Comparison of ENCODE assay signal across 8 cellular contexts in the genomic region with DNA sequence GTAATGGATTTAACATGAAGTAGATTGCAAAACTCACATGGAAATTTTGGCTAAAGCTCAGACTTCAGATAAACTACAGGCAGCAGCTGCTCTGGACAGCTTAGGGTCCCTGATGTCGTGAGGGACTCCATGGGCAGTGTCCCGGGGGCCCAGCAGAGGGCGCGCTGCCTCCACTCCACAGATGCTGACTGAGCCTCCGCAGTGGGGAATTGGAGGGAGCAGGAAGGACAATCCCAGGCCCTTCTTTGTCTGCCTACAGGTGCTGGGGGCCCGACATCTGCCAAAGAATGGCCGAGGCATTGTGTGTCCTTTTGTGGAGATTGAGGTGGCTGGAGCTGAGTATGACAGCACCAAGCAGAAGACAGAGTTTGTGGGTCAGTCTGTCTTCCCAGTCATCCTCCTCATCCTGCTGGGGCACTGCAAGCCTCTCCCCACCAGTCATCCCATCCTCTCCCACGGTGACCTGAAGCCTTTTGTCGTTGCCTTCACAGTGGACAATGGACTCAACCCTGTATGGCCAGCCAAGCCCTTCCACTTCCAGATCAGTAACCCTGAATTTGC. TPM values are rescaled to one million over a fixed set of nuclear protein-coding genes. Genes with fewer than 3 reads are reported as not detected.
A peak's percentile ranks its signal among the peaks of the same experiment; 100 is the strongest.
DNase-seq lines count a peak whose midpoint lies in the region; ATAC-seq, FAIRE-seq and TF ChIP-seq lines count a peak whose summit lies in the region.

No MANE protein-coding gene starts in this region.

- 4% methylated on average over 9 of the region's 9 CpGs for WGBS in GM23248 (ENCODE audit: low coverage in 1 of 2, low lambda C conversion rate in 2 of 2, missing lambda C conversion rate in 2 of 2), 2 experiments
- 37% methylated on average over 9 of the region's 9 CpGs for WGBS in HepG2 (ENCODE audit: low lambda C conversion rate)

- ATAC-seq in HepG2 (peak; percentile 89), HG02571 (IDR thresholded peaks at IDR 0.05; ENCODE audit: unreplicated experiment) (no peak)

- peak; percentile 77 for FAIRE-seq in HepG2 (lab: Jason Lieb, UNC)

- no peak overlapping the region for H3K27ac ChIP-seq in GM23248
- H3K27ac ChIP-seq in HepG2 (ENCODE audit: extremely low read length, insufficient read depth, low read length): no peak overlapping the region

- BruUV-seq in HepG2 (replicated peaks; lab: Mats Ljungman, UMichigan): no TSS peak

- no peaks in the 10 kb centered on the region for H3K9me3 ChIP-seq in GM23248 (ENCODE audit: low read depth)
- no peaks in the 10 kb centered on the region for H3K9me3 ChIP-seq in HepG2 (ENCODE audit: low read length)

- TF ChIP-seq CTCF in choroid plexus epithelial cell (conservative IDR thresholded peaks at IDR 0.05; ENCODE audit: low read depth, low read length) (peak; percentile 98), HepG2 (CRISPR knock-in tag; IDR thresholded peaks at IDR 0.05) (peak; percentile 98)

- H2AFZ ChIP-seq in GM23248 (no peak overlapping the region), HepG2 (ENCODE audit: low read length) (no peak overlapping the region)

- peaks cover 10% of the 10 kb centered on the region; the same call in 1 of the 2 replicates for H3K79me2 ChIP-seq in GM23248 (ENCODE audit: insufficient read depth)
- no peaks in the 10 kb centered on the region for H3K79me2 ChIP-seq in HepG2 (ENCODE audit: insufficient read depth, low read length)

- H3F3A ChIP-seq in GM23248 (ENCODE audit: insufficient read depth): peaks cover 12% of the 10 kb centered on the region

- in situ Hi-C loops in GM23248 (cut with MboI): loop anchor here (10.0 kb wide), 1 partner anchor 172 kb away; a partner anchor contains a TSS
- in situ Hi-C loops in HepG2 (cut with HindIII; ENCODE audit: extremely low pct_ligation_motif_present, low pct_unique_long_range_greater_than_20kb): loop anchor here (5.0 kb wide), 1 partner anchor 169 kb away; a partner anchor contains a TSS

- DNase-seq in AML-193 (lab: John Stamatoyannopoulos, UW): peak; percentile 30 to 34
- peak; percentile 79 for DNase-seq in GM23248
- DNase-seq in NCI-H2196 treated with DMSO at 0.1 percent for 48 hours (lab: John Stamatoyannopoulos, UW; ENCODE audit: unreplicated experiment): peak; percentile 34
- peak; percentile 75 for DNase-seq in activated CD4-positive, alpha-beta T cell treated with anti-CD3 and anti-CD28 coated beads for 48 hours
- peak; percentile 74 for DNase-seq in choroid plexus epithelial cell (ENCODE audit: low read depth)
- DNase-seq in HepG2 (ENCODE audit: low spot score): peak; percentile 62
- DNase-seq in stimulated activated CD4-positive, alpha-beta T cell treated with anti-CD3 and anti-CD28 coated beads, Interleukin-2, amount 100 ng/mL, for 48 hours: peak; percentile 65 to 67

- H4K20me1 ChIP-seq in GM23248 (ENCODE audit: insufficient read depth): no peaks in the 10 kb centered on the region
- H4K20me1 ChIP-seq in HepG2 (ENCODE audit: insufficient read depth, low read length): peaks cover 10% of the 10 kb centered on the region; the same call in 1 of the 2 replicates

- TF ChIP-seq EP300 in HepG2 (IDR thresholded peaks at IDR 0.05; ENCODE audit: low read depth in 2 of 2, low read length in 2 of 2) (no peak), HepG2 (CRISPR knock-in tag; IDR thresholded peaks at IDR 0.05; ENCODE audit: borderline replicate concordance) (no peak)

- H3K4me1 ChIP-seq in GM23248 (ENCODE audit: insufficient read depth): peaks cover 36% of the 10 kb centered on the region
- H3K4me1 ChIP-seq in HepG2 (ENCODE audit: insufficient read depth, low read length): no peaks in the 10 kb centered on the region

- H3K9ac ChIP-seq in GM23248 (no peak overlapping the region), HepG2 (ENCODE audit: insufficient read depth, low read depth, low read length) (no peak overlapping the region)

- H3K27me3 ChIP-seq in GM23248 (replicated peaks; ENCODE audit: insufficient read depth): no peaks in the 10 kb centered on the region
- no peaks in the 10 kb centered on the region for H3K27me3 ChIP-seq in HepG2 (ENCODE audit: control insufficient read depth in 1 of 2, insufficient read depth in 2 of 2, low read length in 2 of 2)

- CTCF ChIA-PET in HepG2 (lab: Yijun Ruan, JAX; ENCODE audit: low intra/inter-chr PET ratio, low total read pairs): interaction anchor here (1.4 to 3.4 kb wide), 3 partner anchors 38 to 166 kb away, joined by 13 to 76 read pairs (median 13); a partner anchor contains a TSS

- H3K9me2 ChIP-seq in GM23248 (ENCODE audit: insufficient read depth): no peaks in the 10 kb centered on the region

- TF ChIP-seq RAD21 in HepG2 (CRISPR knock-in tag; IDR thresholded peaks at IDR 0.05): peak; percentile 98

- no peak for TF ChIP-seq POLR2A in HepG2 (IDR thresholded peaks at IDR 0.05; ENCODE audit: insufficient read depth in 1 of 2, low read depth in 2 of 2, low read length in 2 of 2)

- H3K4me3 ChIP-seq in GM23248: no peak overlapping the region
- H3K4me3 ChIP-seq in choroid plexus epithelial cell (ENCODE audit: low read depth, low read length): no peak overlapping the region
- H3K4me3 ChIP-seq in HepG2 (replicated peaks in 1 of 3; ENCODE audit: insufficient read depth in 1 of 3, low read depth in 2 of 3, low read length in 3 of 3): no peak overlapping the region

- intact Hi-C loops in HepG2 (cut with micrococcal nuclease; ENCODE audit: unreplicated experiment): loop anchor here (1.0 to 2.0 kb wide), 4 partner anchors 36 to 238 kb away; a partner anchor contains a TSS

- POLR2A ChIA-PET in HepG2 (lab: Yijun Ruan, JAX): interaction anchor here (1.6 kb wide), 1 partner anchor 167 kb away, joined by 12 read pairs; a partner anchor contains a TSS

- H3K4me2 ChIP-seq in GM23248 (ENCODE audit: unreplicated experiment) (no peak overlapping the region), HepG2 (ENCODE audit: low read depth, low read length) (no peak overlapping the region)

- no peaks in the 10 kb centered on the region; the same call in 1 of the 2 replicates for H3K36me3 ChIP-seq in GM23248 (ENCODE audit: low read depth)
- peaks cover 51 to 79% of the 10 kb centered on the region in 2 experiments for H3K36me3 ChIP-seq in HepG2 (replicated peaks in 1 of 2; ENCODE audit: control insufficient read depth in 1 of 2, insufficient read depth in 2 of 2, low read length in 2 of 2)

TF ChIP-seq in HepG2, 621 proteins besides CTCF, POLR2A, EP300 and RAD21 (continues in another document):
- TF ChIP-seq ZNF333 (CRISPR knock-in tag; IDR thresholded peaks at IDR 0.05; ENCODE audit: borderline replicate concordance) (peak; percentile 64; the same call in 1 of the 2 replicates), ZFP36L1 (CRISPR knock-in tag; IDR thresholded peaks at IDR 0.05) (no peak), SMC3 (IDR thresholded peaks at IDR 0.05; ENCODE audit: low read length) (peak; percentile 84), ZNF782 (CRISPR knock-in tag; IDR thresholded peaks at IDR 0.05; ENCODE audit: borderline replicate concordance) (no peak), BCL6 (CRISPR knock-in tag; IDR thresholded peaks at IDR 0.05) (no peak), ZNF776 (CRISPR knock-in tag; IDR thresholded peaks at IDR 0.05) (no peak)

RNA-seq across cellular contexts. Expression of a gene that starts 35.9 kb away (rescaled TPM):
- 29.8 and 32.6 TPM in 2 replicates for total RNA-seq in GM23248 (2014; rRNA removed; shearing (Covaris generic))
- polyA plus RNA-seq in GM23248 (2016; fragmentation: Nextera tagmentation; extraction: Ambion mirVana): 4.8 and 8.3 TPM in 2 replicates
- total RNA-seq in HepG2 (2016; rRNA removed; fragmentation: Illumina TruSeq; extraction: Trizol): 53.1 and 85.3 TPM in 2 replicates
- 8.3 and 10.2 TPM in 2 replicates for total RNA-seq in HepG2 (2016; cell fraction: cytosol; rRNA removed; fragmentation: Illumina TruSeq; extraction: Trizol; ENCODE audit: low read depth)
- total RNA-seq in HepG2 (2016; cell fraction: insoluble cytoplasmic fraction; rRNA removed; fragmentation: Illumina TruSeq; extraction: Trizol): 43.2 and 85.3 TPM in 2 replicates
- 23.6 and 25.9 TPM in 2 replicates for total RNA-seq in HepG2 (2016; cell fraction: membrane; rRNA removed; fragmentation: Illumina TruSeq; extraction: Trizol)
- 119 and 141 TPM in 2 replicates for total RNA-seq in HepG2 (2016; cell fraction: nucleus; rRNA removed; fragmentation: Illumina TruSeq; extraction: Trizol)
- polyA plus RNA-seq in HepG2 (2011; rRNA removed): 158 and 207 TPM in 2 replicates
- 50.7 and 54.7 TPM in 2 replicates for polyA plus RNA-seq in HepG2 (2011; cell fraction: cytosol; rRNA removed)
- 1,608 and 1,708 TPM in 2 replicates for polyA plus RNA-seq in HepG2 (2011; cell fraction: nucleus; rRNA removed)
- 152 and 164 TPM in 2 replicates for polyA plus RNA-seq in HepG2 (2012)
- polyA plus RNA-seq in HepG2 (2016; cell fraction: cytosol; fragmentation: Illumina TruSeq; extraction: Trizol; ENCODE audit: low read depth): 3.6 and 4.0 TPM in 2 replicates
- polyA plus RNA-seq in HepG2 (2016; cell fraction: insoluble cytoplasmic fraction; fragmentation: Illumina TruSeq; extraction: Trizol; ENCODE audit: low read depth): 54.2 and 61.1 TPM in 2 replicates
- polyA plus RNA-seq in HepG2 (2016; cell fraction: membrane; fragmentation: Illumina TruSeq; extraction: Trizol; ENCODE audit: low read depth): 12.4 and 12.5 TPM in 2 replicates
- polyA plus RNA-seq in HepG2 (2016; cell fraction: nucleus; fragmentation: Illumina TruSeq; extraction: Trizol; ENCODE audit: insufficient read depth, low read depth): 371 and 407 TPM in 2 replicates
- polyA minus RNA-seq in HepG2 (2011; rRNA and poly(A)+ RNA removed; ENCODE audit: low replicate concordance): 74.2 and 219 TPM in 2 replicates
- polyA minus RNA-seq in HepG2 (2011; cell fraction: cytosol; rRNA and poly(A)+ RNA removed): 77.9 and 95.1 TPM in 2 replicates
- 286 and 292 TPM in 2 replicates for polyA minus RNA-seq in HepG2 (2011; cell fraction: nucleus; rRNA and poly(A)+ RNA removed)
